In genomic region chr12:105107497-105108371, GRCh38 we compare ENCODE assay signal across 8 cellular contexts. TPM values are rescaled to one million over a fixed set of nuclear protein-coding genes. Genes with fewer than 3 reads are reported as not detected.
A peak's percentile ranks its signal among the peaks of the same experiment; 100 is the strongest.
DNase-seq lines count a peak whose midpoint lies in the region; ATAC-seq lines count a peak whose summit lies in the region.

A gene with protein sequence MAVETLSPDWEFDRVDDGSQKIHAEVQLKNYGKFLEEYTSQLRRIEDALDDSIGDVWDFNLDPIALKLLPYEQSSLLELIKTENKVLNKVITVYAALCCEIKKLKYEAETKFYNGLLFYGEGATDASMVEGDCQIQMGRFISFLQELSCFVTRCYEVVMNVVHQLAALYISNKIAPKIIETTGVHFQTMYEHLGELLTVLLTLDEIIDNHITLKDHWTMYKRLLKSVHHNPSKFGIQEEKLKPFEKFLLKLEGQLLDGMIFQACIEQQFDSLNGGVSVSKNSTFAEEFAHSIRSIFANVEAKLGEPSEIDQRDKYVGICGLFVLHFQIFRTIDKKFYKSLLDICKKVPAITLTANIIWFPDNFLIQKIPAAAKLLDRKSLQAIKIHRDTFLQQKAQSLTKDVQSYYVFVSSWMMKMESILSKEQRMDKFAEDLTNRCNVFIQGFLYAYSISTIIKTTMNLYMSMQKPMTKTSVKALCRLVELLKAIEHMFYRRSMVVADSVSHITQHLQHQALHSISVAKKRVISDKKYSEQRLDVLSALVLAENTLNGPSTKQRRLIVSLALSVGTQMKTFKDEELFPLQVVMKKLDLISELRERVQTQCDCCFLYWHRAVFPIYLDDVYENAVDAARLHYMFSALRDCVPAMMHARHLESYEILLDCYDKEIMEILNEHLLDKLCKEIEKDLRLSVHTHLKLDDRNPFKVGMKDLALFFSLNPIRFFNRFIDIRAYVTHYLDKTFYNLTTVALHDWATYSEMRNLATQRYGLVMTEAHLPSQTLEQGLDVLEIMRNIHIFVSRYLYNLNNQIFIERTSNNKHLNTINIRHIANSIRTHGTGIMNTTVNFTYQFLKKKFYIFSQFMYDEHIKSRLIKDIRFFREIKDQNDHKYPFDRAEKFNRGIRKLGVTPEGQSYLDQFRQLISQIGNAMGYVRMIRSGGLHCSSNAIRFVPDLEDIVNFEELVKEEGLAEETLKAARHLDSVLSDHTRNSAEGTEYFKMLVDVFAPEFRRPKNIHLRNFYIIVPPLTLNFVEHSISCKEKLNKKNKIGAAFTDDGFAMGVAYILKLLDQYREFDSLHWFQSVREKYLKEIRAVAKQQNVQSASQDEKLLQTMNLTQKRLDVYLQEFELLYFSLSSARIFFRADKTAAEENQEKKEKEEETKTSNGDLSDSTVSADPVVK (plus strand): TSS chr12:105107731. CDS start chr12:105107801, 70 bp downstream.

- POLR2A ChIA-PET in activated CD8-positive, alpha-beta memory T cell treated with anti-CD3 and anti-CD28 coated beads for 36 hours (lab: Charles Lee): interaction anchor here (0.6 to 1.0 kb wide), 5 partner anchors 23 to 561 kb away, joined by 3 to 5 read pairs (median 3); partner anchors contain the start of gene APPL2

- DNase-seq in COLO829 (ENCODE audit: low spot score) (peak; percentile 91), HT1080 (ENCODE audit: low read depth) (peak; percentile 92), NOMO-1 (lab: John Stamatoyannopoulos, UW; ENCODE audit: unreplicated experiment in 2 of 2) (peak; percentile 93 to 97), medulla oblongata (ENCODE audit: extremely low spot score) (peak; percentile 97)
- peak; percentile 83 for DNase-seq in effector CD8-positive, alpha-beta T cell (lab: John Stamatoyannopoulos, UW)
- peak; percentile 88 for DNase-seq in stimulated activated CD8-positive, alpha-beta memory T cell treated with anti-CD3 and anti-CD28 coated beads, Interleukin-12 subunit alpha, Interleukin-12 subunit beta, amount 100 ng/mL, for 1 hour (ENCODE audit: low read depth)

- CTCF ChIA-PET in activated CD8-positive, alpha-beta memory T cell treated with anti-CD3 and anti-CD28 coated beads for 36 hours (lab: Charles Lee): no interaction called here

- peak; percentile 85 for ATAC-seq in GM21360 (IDR thresholded peaks at IDR 0.05; ENCODE audit: unreplicated experiment)

RNA-seq across cellular contexts. Expression of the gene that starts here (rescaled TPM):
- total RNA-seq in HT1080 (2014; rRNA removed; shearing (Covaris generic)): 37.4 and 38.9 TPM in 2 replicates
- polyA plus RNA-seq in HT1080 (2015; cell fraction: cytosol; rRNA removed): 24.0 and 38.2 TPM in 2 replicates
- polyA plus RNA-seq in HT1080 (2015; cell fraction: nucleus; rRNA removed): 104 and 141 TPM in 2 replicates
- 10 to 100 TPM; 31.1 to 31.3 TPM for total RNA-seq in activated CD8-positive, alpha-beta memory T cell treated with anti-CD3 and anti-CD28 coated beads for 36 hours

Comparison
In these comparisons a context has a peak if more than half of its experiments do, and no peak if none do; other contexts are left out.
1. Peak in every context shown above with its lines: DNase-seq and ATAC-seq.